Comparison of ENCODE assay signal across 20 cellular contexts in the genomic region with DNA sequence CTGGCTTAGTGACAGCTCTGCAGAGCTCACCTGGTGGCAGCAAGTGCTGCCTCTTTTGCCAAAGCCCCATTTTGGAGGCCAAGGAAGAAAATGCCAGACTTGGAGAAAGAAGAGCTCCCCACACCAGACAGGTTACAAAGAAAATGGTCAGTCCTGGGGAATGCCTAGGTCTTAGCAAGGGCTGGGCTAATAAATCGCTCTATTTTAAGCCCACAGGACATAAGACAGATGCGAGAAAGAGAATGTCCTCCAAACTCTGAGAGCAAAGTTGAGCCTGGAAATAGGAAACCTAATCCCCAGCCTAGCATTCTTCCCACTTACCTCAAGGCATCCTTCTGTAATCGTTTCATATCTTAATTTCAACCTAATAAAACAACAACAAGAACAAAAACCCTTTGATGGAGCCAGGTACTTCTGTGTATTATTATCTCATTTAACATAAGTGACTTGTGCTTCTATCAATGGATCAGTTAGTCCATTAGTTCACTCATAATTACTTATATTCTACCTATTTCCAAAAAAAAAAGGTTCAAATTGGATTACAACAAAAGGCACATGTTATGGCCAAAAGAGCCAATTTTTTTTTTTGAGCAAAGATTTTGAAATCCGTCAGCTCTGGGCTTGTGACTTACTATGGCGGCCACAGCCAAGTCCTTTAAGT. TPM values are rescaled to one million over a fixed set of nuclear protein-coding genes. Genes with fewer than 3 reads are reported as not detected.
"Had no signal": no experiment of that assay in that cellular context is flagged by ENCODE, and none has a peak within 500 bp of the region (broad histone marks: within the 10 kb centered on the region; RNA-seq: fewer than 3 reads in every experiment).

No MANE protein-coding gene starts in this region.

- H3K27me3 ChIP-seq: SJSA1 had no signal

- DNase-seq: IMR-90, Kasumi-1, MM.1S, NCI-H1092 treated with DMSO at 0.1 percent for 48 hours, NCI-H1436, NCI-H187, NCI-H2029, NCI-H2081 treated with DMSO at 0.1 percent for 48 hours, NCI-H2171, NCI-H226, NCI-H510A, NCI-H524 treated with DMSO at 0.1 percent for 48 hours, NCI-H69, NCI-H774, Right ventricle myocardium superior, RPMI8226, SIG-M5 had no signal

- H3K9ac ChIP-seq: KMS-11 had no signal

- H3K4me3 ChIP-seq: SJSA1, SK-N-MC had no signal

- H3K9me3 ChIP-seq: SJSA1 had no signal

- H3K27ac ChIP-seq: KMS-11, SJSA1, SK-N-MC had no signal

RNA-seq across cellular contexts. Expression of a gene that starts 40.4 kb away (rescaled TPM):
- total RNA-seq: IMR-90, Right ventricle myocardium superior, SJSA1 had no signal
